26 cellular contexts compared by ENCODE assay signal in the genomic region with DNA sequence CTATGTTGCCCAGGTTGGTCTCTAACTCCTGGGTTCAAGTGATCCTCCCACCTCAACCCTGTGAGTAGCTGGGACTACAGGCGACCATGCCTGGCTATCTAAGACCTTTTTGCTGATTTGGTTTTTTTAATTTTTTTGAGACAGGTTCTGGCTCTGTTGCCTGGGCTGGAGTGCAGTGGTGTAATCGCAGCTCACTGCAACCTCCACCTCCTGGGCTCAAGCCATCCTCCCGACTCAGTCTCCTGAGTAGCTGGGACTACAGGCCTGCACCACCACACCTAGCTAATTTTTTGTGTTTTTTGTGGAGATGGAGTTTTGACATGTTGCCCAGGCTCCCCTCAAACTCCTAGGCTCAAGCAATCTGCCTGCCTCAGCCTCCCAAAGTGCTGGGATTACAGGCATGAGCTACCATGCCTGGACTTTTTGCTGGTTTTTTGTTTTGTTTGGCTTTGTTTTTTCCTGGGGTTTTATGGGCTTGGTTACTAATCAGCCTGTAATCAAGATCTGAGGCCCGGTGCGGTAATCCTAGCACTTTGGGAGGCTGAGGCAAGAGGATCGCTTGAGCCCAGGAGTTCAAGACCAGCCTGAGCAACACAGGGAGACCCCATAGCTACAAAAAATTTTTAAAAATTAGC. TPM values are rescaled to one million over a fixed set of nuclear protein-coding genes. Genes with fewer than 3 reads are reported as not detected.
DNase-seq lines count a peak whose midpoint lies in the region; ATAC-seq, FAIRE-seq and TF ChIP-seq lines count a peak whose summit lies in the region.
"Had no signal": no experiment of that assay in that cellular context is flagged by ENCODE, and none has a peak within 500 bp of the region (broad histone marks: within the 10 kb centered on the region; RNA-seq: fewer than 3 reads in every experiment).

No MANE protein-coding gene starts in this region.

- H3K4me3 ChIP-seq in breast epithelium (no peak overlapping the region), dorsolateral prefrontal cortex (no peak overlapping the region), rectal smooth muscle tissue (ENCODE audit: low read length) (no peak overlapping the region), upper lobe of left lung (no peak overlapping the region)
- H3K4me3 ChIP-seq: cardiac muscle cell had no signal

- H3K27ac ChIP-seq in breast epithelium (peak overlapping the region; percentile 29 to 48), dorsolateral prefrontal cortex (peak overlapping the region in 41 of 59 donors; percentile 16 to 100 (median 69)), rectal smooth muscle tissue (ENCODE audit: low read depth, low read length) (peak overlapping the region; percentile 13), upper lobe of left lung (peak overlapping the region in 3 of 4 donors; percentile 46 to 78 (median 47))
- H3K27ac ChIP-seq: cardiac muscle cell had no signal

- no peak for TF ChIP-seq EP300 in upper lobe of left lung (IDR thresholded peaks at IDR 0.05)

- TF ChIP-seq CTCF in breast epithelium (IDR thresholded peaks at IDR 0.05), result no peak
- no peak for TF ChIP-seq CTCF in MCF 10A (IDR thresholded peaks at IDR 0.05; ENCODE audit: unreplicated experiment)
- TF ChIP-seq CTCF in dorsolateral prefrontal cortex (IDR thresholded peaks at IDR 0.05 in 54 of 56, conservative IDR thresholded peaks at IDR 0.05 in 2 of 56; ENCODE audit: low read depth in 1 of 56, partially characterized antibody in 56 of 56), result no peak
- TF ChIP-seq CTCF in upper lobe of left lung (IDR thresholded peaks at IDR 0.05), result no peak

- H3K9ac ChIP-seq in rectal smooth muscle tissue (ENCODE audit: low read length), result no peak overlapping the region

- H3K9me3 ChIP-seq in breast epithelium (no peaks in the 10 kb centered on the region), upper lobe of left lung (no peaks in the 10 kb centered on the region)

- BruUV-seq in MCF 10A (replicated peaks; lab: Mats Ljungman, UMichigan), result no TSS peak

- H3K27me3 Mint-ChIP-seq in MCF 10A (ENCODE audit: insufficient read depth, unreplicated experiment), result no peaks in the 10 kb centered on the region

- H3K9me3 Mint-ChIP-seq in MCF 10A (ENCODE audit: unreplicated experiment), result no peaks in the 10 kb centered on the region
- H3K9me3 Mint-ChIP-seq: activated CD8-positive, alpha-beta T cell treated with anti-CD3 and anti-CD28 coated beads for 36 hours; CD8-positive, alpha-beta memory T cell; stimulated activated naive CD8-positive, alpha-beta T cell treated with anti-CD3 and anti-CD28 coated beads, Interleukin-15, amount 100 ng/mL, for 72 hours had no signal

- 72 to 89% methylated on average over 6 of the region's 6 CpGs for WGBS in upper lobe of left lung, 2 donors

- intact Hi-C loops in breast epithelium (cut with DNase I; ENCODE audit: low total_unique reads), result no loop called here
- intact Hi-C loops in MCF 10A (cut with micrococcal nuclease), result loop anchor here (5.0 kb wide), 2 partner anchors 44 to 169 kb away; a partner anchor contains a TSS
- intact Hi-C loops in dorsolateral prefrontal cortex (cut with DNase I), result loop anchor here in 1 of 2 donors (5.0 kb wide), 1 partner anchor 59 kb away; no protein-coding TSS in a partner anchor

- CTCF ChIA-PET in MCF 10A (lab: Yijun Ruan, JAX), result interaction anchor here (0.7 to 2.8 kb wide), 9 partner anchors 9 to 175 kb away, joined by 3 to 15 read pairs (median 5); a partner anchor contains a TSS

- no peak for FAIRE-seq in urothelium cell line (lab: Jason Lieb, UNC)
- FAIRE-seq: islet of Langerhans had no signal

- H3K27ac Mint-ChIP-seq in MCF 10A (ENCODE audit: low read depth, unreplicated experiment), result no peak overlapping the region
- H3K27ac Mint-ChIP-seq: activated CD8-positive, alpha-beta T cell treated with anti-CD3 and anti-CD28 coated beads for 36 hours; stimulated activated naive CD8-positive, alpha-beta T cell treated with anti-CD3 and anti-CD28 coated beads, Interleukin-15, amount 100 ng/mL, for 72 hours had no signal

- no peak overlapping the region for H3K4me3 Mint-ChIP-seq in MCF 10A (ENCODE audit: unreplicated experiment)
- H3K4me3 Mint-ChIP-seq: activated CD8-positive, alpha-beta T cell treated with anti-CD3 and anti-CD28 coated beads for 36 hours; stimulated activated naive CD8-positive, alpha-beta T cell treated with anti-CD3 and anti-CD28 coated beads, Interleukin-15, amount 100 ng/mL, for 72 hours had no signal

- POLR2A ChIA-PET in MCF 10A (lab: Yijun Ruan, JAX), result interaction anchor here (0.8 to 5.2 kb wide), 3 partner anchors 12 to 124 kb away, joined by 3 to 48 read pairs (median 3); a partner anchor contains a TSS

- TF ChIP-seq POLR2A in breast epithelium (IDR thresholded peaks at IDR 0.05) (no peak), upper lobe of left lung (IDR thresholded peaks at IDR 0.05) (no peak)

- H3K36me3 ChIP-seq in breast epithelium (no peaks in the 10 kb centered on the region), rectal smooth muscle tissue (ENCODE audit: control insufficient read depth, insufficient read depth, low read length) (no peaks in the 10 kb centered on the region), upper lobe of left lung (no peaks in the 10 kb centered on the region)
- H3K36me3 ChIP-seq: cardiac muscle cell had no signal

- peaks cover 16% of the 10 kb centered on the region for H3K36me3 Mint-ChIP-seq in MCF 10A (ENCODE audit: insufficient read depth, unreplicated experiment)

- H3K27me3 ChIP-seq in breast epithelium (no peaks in the 10 kb centered on the region), dorsolateral prefrontal cortex (no peaks in the 10 kb centered on the region), rectal smooth muscle tissue (ENCODE audit: control insufficient read depth, insufficient read depth, low read length) (no peaks in the 10 kb centered on the region), upper lobe of left lung (no peaks in the 10 kb centered on the region)
- H3K27me3 ChIP-seq: cardiac muscle cell had no signal

- peaks cover 28% of the 10 kb centered on the region for H3K4me1 Mint-ChIP-seq in MCF 10A (ENCODE audit: insufficient read depth, unreplicated experiment)

- ATAC-seq in upper lobe of left lung (ENCODE audit: low FRiP score in 2 of 2) (no peak), GM19455 (IDR thresholded peaks at IDR 0.05; ENCODE audit: unreplicated experiment) (no peak)
- ATAC-seq: activated CD8-positive, alpha-beta T cell treated with anti-CD3 and anti-CD28 coated beads for 36 hours; right cardiac atrium; stimulated activated naive CD8-positive, alpha-beta T cell treated with anti-CD3 and anti-CD28 coated beads, Interleukin-15, amount 100 ng/mL, for 72 hours had no signal

- H3K4me1 ChIP-seq in breast epithelium (no peaks in the 10 kb centered on the region), rectal smooth muscle tissue (ENCODE audit: control insufficient read depth, insufficient read depth, low read length) (peaks cover 15% of the 10 kb centered on the region), upper lobe of left lung (peaks cover 51 to 72% (median 63%) of the 10 kb centered on the region in 4 donors)

- DNase-seq in breast epithelium (ENCODE audit: low spot score in 2 of 2), result no peak
- no peak for DNase-seq in MCF 10A (ENCODE audit: unreplicated experiment)
- DNase-seq in dorsolateral prefrontal cortex, result no peak
- no peak for DNase-seq in upper lobe of left lung
- DNase-seq in urothelium cell line (ENCODE audit: low spot score), result no peak
- no peak for DNase-seq in DMS153 (lab: John Stamatoyannopoulos, UW)
- DNase-seq: 8988T; activated CD4-positive, CD25-positive, alpha-beta regulatory T cell; activated CD8-positive, alpha-beta T cell treated with anti-CD3 and anti-CD28 coated beads for 36 hours; activated gamma-delta T cell treated with Interleukin-2 at 50 U/mL for 16 hours; AML-193; CD8-positive, alpha-beta memory T cell; GF-D8; Kasumi-1; mammary epithelial cell; NCI-H1092; NCI-H1930; NCI-H748 treated with DMSO at 0.1 percent for 48 hours; right cardiac atrium; SHP77; stimulated activated naive CD8-positive, alpha-beta T cell treated with anti-CD3 and anti-CD28 coated beads, Interleukin-15, amount 100 ng/mL, for 72 hours; T1000 had no signal

RNA-seq across cellular contexts. Expression of a gene that starts 3.6 kb away (rescaled TPM):
- total RNA-seq in breast epithelium (100 to 1,000 TPM in 1 of 3 donors, 10 to 100 TPM in 2; 56.5 to 108 (median 76.0) TPM), MCF 10A (2022) (59.4 and 105 TPM in 2 replicates), dorsolateral prefrontal cortex (100 to 1,000 TPM in 1 of 120 experiments, 10 to 100 TPM in 119; 28.2 to 110 (median 55.2) TPM), upper lobe of left lung (100 to 1,000 TPM in 1 of 6 donors, 10 to 100 TPM in 5; 24.1 to 139 (median 91.9) TPM)

RNA-seq across cellular contexts. Expression of a gene that starts 52.9 kb away (rescaled TPM):
- 10 to 100 TPM; 19.0 to 23.1 (median 21.8) TPM for total RNA-seq in breast epithelium
- 7.5 and 8.3 TPM in 2 replicates for total RNA-seq in MCF 10A (2022)
- total RNA-seq in dorsolateral prefrontal cortex, result 10 to 100 TPM; 44.5 to 79.9 (median 61.8) TPM
- total RNA-seq in upper lobe of left lung, result 10 to 100 TPM in 4 of 6 donors, 1 to 10 TPM in 2; 8.4 to 32.8 (median 11.8) TPM

Comparison
In these comparisons a context has a peak if more than half of its experiments do, and no peak if none do; other contexts are left out.
1. H3K27ac ChIP-seq: peak in every context shown above with its lines; median percentile 69 in dorsolateral prefrontal cortex; 47 in upper lobe of left lung; 38 in breast epithelium; 13 in rectal smooth muscle tissue.